ENCODE assay signal across 33 cellular contexts in the genomic region with DNA sequence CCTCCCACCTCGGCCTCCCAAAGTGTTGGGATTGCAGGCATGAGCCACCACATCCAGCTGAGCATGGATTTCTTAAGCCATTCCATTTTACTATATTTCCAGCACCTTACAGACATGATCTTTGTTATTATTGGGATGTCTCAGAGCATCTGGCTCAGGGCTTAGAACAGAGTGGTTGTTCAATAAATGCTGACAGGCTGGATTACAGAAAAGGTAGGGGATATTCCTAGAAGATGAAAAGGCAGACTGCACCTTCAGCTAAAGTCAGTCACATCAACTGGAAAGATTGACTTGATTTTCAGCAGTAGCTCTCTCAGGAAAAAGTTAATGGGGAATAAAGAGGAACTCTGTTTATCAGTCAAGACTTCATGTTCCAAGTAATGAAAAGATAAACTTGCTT.
"Had no signal": no experiment of that assay in that cellular context is flagged by ENCODE, and none has a peak within 500 bp of the region (broad histone marks: within the 10 kb centered on the region; RNA-seq: fewer than 3 reads in every experiment).

No MANE protein-coding gene starts in this region.

- H3K27ac ChIP-seq: adrenal gland, ascending aorta, body of pancreas, brain microvascular endothelial cell, cardiac muscle cell had no signal

- DNase-seq: activated effector memory CD4-positive, alpha-beta T cell treated with anti-CD3 and anti-CD28 coated beads, Interleukin-2, amount 50 U/mL, for 16 hours; activated effector memory CD4-positive, alpha-beta T cell treated with Interleukin-2 at 50 U/mL for 16 hours; activated gamma-delta T cell; activated gamma-delta T cell treated with Interleukin-2 at 50 U/mL for 16 hours; activated naive CD4-positive, alpha-beta T cell; activated naive CD4-positive, alpha-beta T cell treated with anti-CD3 and anti-CD28 coated beads for 36 hours; activated naive CD4-positive, alpha-beta T cell treated with anti-CD3 and anti-CD28 coated beads, Interleukin-2, amount 10 ng/mL, durations not matched to agents 7 days and 5 days; activated naive CD4-positive, alpha-beta T cell treated with anti-CD3 and anti-CD28 coated beads, Interleukin-2, amount 50 U/mL, for 16 hours; activated naive CD4-positive, alpha-beta T cell treated with Interleukin-2 at 50 U/mL for 16 hours; activated naive CD8-positive, alpha-beta T cell treated with anti-CD3 and anti-CD28 coated beads for 36 hours; activated naive CD8-positive, alpha-beta T cell treated with anti-CD3 and anti-CD28 coated beads, Interleukin-2, amount 10 ng/mL, durations not matched to agents 7 days and 5 days; activated naive CD8-positive, alpha-beta T cell treated with anti-CD3 and anti-CD28 coated beads, Interleukin-2, amount 50 U/mL, for 24 hours; activated T-cell treated with anti-CD3 and anti-CD28 coated beads for 4 hours; activated T-cell treated with anti-CD3 and anti-CD28 coated beads, Interleukin-2, amount 50 U/mL, for 1 hour; activated T-cell treated with anti-CD3 and anti-CD28 coated beads, Interleukin-2, amount 50 U/mL, for 24 hours; activated T-cell treated with anti-CD3 and anti-CD28 coated beads, Interleukin-2, amount 50 U/mL, for 4 hours; activated T-cell treated with anti-CD3 and anti-CD28 coated beads, Interleukin-2, amount 50 U/mL, for 48 hours; activated T-cell treated with anti-CD3 and anti-CD28 coated beads, Interleukin-2, amount 50 U/mL, for 72 hours; adrenal gland; amniotic stem cell; amygdala; aorta; body of pancreas; brain microvascular endothelial cell; caudate nucleus; central memory CD4-positive, alpha-beta T cell; cerebellar nuclear complex had no signal

- ATAC-seq: activated naive CD4-positive, alpha-beta T cell treated with anti-CD3 and anti-CD28 coated beads, Interleukin-2, amount 50 U/mL, for 72 hours; activated naive CD8-positive, alpha-beta T cell treated with anti-CD3 and anti-CD28 coated beads, Interleukin-2, amount 50 U/mL, for 24 hours; activated T-cell treated with anti-CD3 and anti-CD28 coated beads, Interleukin-2, amount 50 U/mL, for 4 hours; activated T-cell treated with anti-CD3 and anti-CD28 coated beads, Interleukin-2, amount 50 U/mL, for 72 hours; activated T-helper 17 cell treated with anti-CD3 and anti-CD28 coated beads, Interleukin-2, amount 50 U/mL, for 72 hours; body of pancreas had no signal

- H3K36me3 ChIP-seq: adrenal gland, ascending aorta, brain microvascular endothelial cell, cardiac muscle cell had no signal

- H3K27me3 ChIP-seq: ascending aorta, body of pancreas, brain microvascular endothelial cell, cardiac muscle cell had no signal

- H3K9me3 ChIP-seq: adrenal gland, ascending aorta, body of pancreas had no signal

- FAIRE-seq: astrocyte, bronchial epithelial cell had no signal

- H3K4me3 ChIP-seq: adrenal gland, ascending aorta, body of pancreas, cardiac muscle cell had no signal

- H3K4me1 ChIP-seq: adrenal gland, ascending aorta, body of pancreas had no signal
